ENCODE assay signal across 25 cellular contexts in genomic region chr22:20651286-20651685, GRCh38.
DNase-seq lines count a peak whose midpoint lies in the region; ATAC-seq, FAIRE-seq and TF ChIP-seq lines count a peak whose summit lies in the region.
"Had no signal": no experiment of that assay in that cellular context is flagged by ENCODE, and none has a peak within 500 bp of the region (broad histone marks: within the 10 kb centered on the region; RNA-seq: fewer than 3 reads in every experiment).

No MANE protein-coding gene starts in this region.

- no peak overlapping the region for H3K4me3 Mint-ChIP-seq in activated CD8-positive, alpha-beta memory T cell treated with anti-CD3 and anti-CD28 coated beads, Interleukin-2, amount 10 ng/mL, durations not matched to agents 7 days and 5 days
- no peak overlapping the region for H3K4me3 Mint-ChIP-seq in type B pancreatic cell
- H3K4me3 Mint-ChIP-seq: CD14-positive monocyte, HFFc6 had no signal

- no peaks in the 10 kb centered on the region for H3K36me3 Mint-ChIP-seq in activated CD8-positive, alpha-beta memory T cell treated with anti-CD3 and anti-CD28 coated beads, Interleukin-2, amount 10 ng/mL, durations not matched to agents 7 days and 5 days
- H3K36me3 Mint-ChIP-seq in type B pancreatic cell, result no peaks in the 10 kb centered on the region
- H3K36me3 Mint-ChIP-seq: CD14-positive monocyte had no signal

- H3K79me2 ChIP-seq in endothelial cell of umbilical vein (ENCODE audit: control insufficient read depth, insufficient read depth, low read length), result no peaks in the 10 kb centered on the region

- no peak overlapping the region for H2AFZ ChIP-seq in endothelial cell of umbilical vein (ENCODE audit: low read depth, low read length)

- H3K27ac Mint-ChIP-seq in activated CD8-positive, alpha-beta memory T cell treated with anti-CD3 and anti-CD28 coated beads, Interleukin-2, amount 10 ng/mL, durations not matched to agents 7 days and 5 days, result no peak overlapping the region
- H3K27ac Mint-ChIP-seq in type B pancreatic cell, result no peak overlapping the region
- H3K27ac Mint-ChIP-seq: CD14-positive monocyte, HFFc6 had no signal

- POLR2A ChIA-PET in endothelial cell of umbilical vein (lab: Charles Lee), result interaction anchor here (0.7 kb wide), 1 partner anchor 52 kb away, joined by 4 read pairs; no protein-coding TSS in a partner anchor

- H3K4me1 Mint-ChIP-seq in activated CD8-positive, alpha-beta memory T cell treated with anti-CD3 and anti-CD28 coated beads, Interleukin-2, amount 10 ng/mL, durations not matched to agents 7 days and 5 days, result no peaks in the 10 kb centered on the region
- no peaks in the 10 kb centered on the region for H3K4me1 Mint-ChIP-seq in type B pancreatic cell (ENCODE audit: unreplicated experiment)
- H3K4me1 Mint-ChIP-seq: CD14-positive monocyte had no signal

- H3K27me3 Mint-ChIP-seq in activated CD8-positive, alpha-beta memory T cell treated with anti-CD3 and anti-CD28 coated beads, Interleukin-2, amount 10 ng/mL, durations not matched to agents 7 days and 5 days, result no peaks in the 10 kb centered on the region
- H3K27me3 Mint-ChIP-seq in type B pancreatic cell, result no peaks in the 10 kb centered on the region

- no peak for FAIRE-seq in endothelial cell of umbilical vein (lab: Jason Lieb, UNC)
- FAIRE-seq: H54, HepG2, K562 had no signal

- H3K4me2 ChIP-seq in endothelial cell of umbilical vein (ENCODE audit: insufficient read depth, low read length), result peak overlapping the region; percentile 45

- dilution Hi-C loops in endothelial cell of umbilical vein (cut with MboI; ENCODE audit: extremely low pct_ligation_motif_present, low sequenced_read_pairs), result no loop called here

- H3K27ac ChIP-seq in endothelial cell of umbilical vein (ENCODE audit: insufficient read depth, low read depth, low read length) (no peak overlapping the region), body of pancreas (no peak overlapping the region)

- no peaks in the 10 kb centered on the region for H3K9me3 Mint-ChIP-seq in activated CD8-positive, alpha-beta memory T cell treated with anti-CD3 and anti-CD28 coated beads, Interleukin-2, amount 10 ng/mL, durations not matched to agents 7 days and 5 days (ENCODE audit: low read depth)
- H3K9me3 Mint-ChIP-seq in type B pancreatic cell, result no peaks in the 10 kb centered on the region
- H3K9me3 Mint-ChIP-seq: HFFc6 had no signal

- CTCF ChIA-PET in activated CD8-positive, alpha-beta memory T cell treated with anti-CD3 and anti-CD28 coated beads, Interleukin-2, amount 10 ng/mL, durations not matched to agents 7 days and 5 days (lab: Charles Lee), result interaction anchor here (0.7 kb wide), 1 partner anchor 180 kb away, joined by 4 read pairs; no protein-coding TSS in a partner anchor
- CTCF ChIA-PET in endothelial cell of umbilical vein (lab: Charles Lee), result interaction anchor here (0.9 kb wide), 1 partner anchor 10 kb away, joined by 3 read pairs; no protein-coding TSS in a partner anchor

- no TSS peak for BruUV-seq in endothelial cell of umbilical vein (replicated peaks; lab: Mats Ljungman, UMichigan)

- TF ChIP-seq POLR2A in endothelial cell of umbilical vein (IDR thresholded peaks at IDR 0.05; ENCODE audit: low read depth, low read length) (no peak), body of pancreas (IDR thresholded peaks at IDR 0.05) (no peak)

- H3K27me3 ChIP-seq in endothelial cell of umbilical vein (ENCODE audit: control insufficient read depth in 2 of 2, insufficient read depth in 2 of 2, low read length in 2 of 2) (no peaks in the 10 kb centered on the region), body of pancreas (no peaks in the 10 kb centered on the region)
- H3K27me3 ChIP-seq: MG63 had no signal

- no peak for ATAC-seq in activated CD8-positive, alpha-beta memory T cell treated with anti-CD3 and anti-CD28 coated beads, Interleukin-2, amount 10 ng/mL, durations not matched to agents 7 days and 5 days
- ATAC-seq in body of pancreas, result no peak
- no peak for ATAC-seq in omental fat pad (ENCODE audit: low FRiP score)
- ATAC-seq: HepG2, PC-3 had no signal

- no peaks in the 10 kb centered on the region for H4K20me1 ChIP-seq in endothelial cell of umbilical vein (replicated peaks; ENCODE audit: control insufficient read depth, extremely low read depth, insufficient read depth, low read length)

- H3K36me3 ChIP-seq in endothelial cell of umbilical vein (ENCODE audit: control insufficient read depth in 2 of 2, extremely low read depth in 1 of 2, insufficient read depth in 2 of 2, low read length in 2 of 2), result no peaks in the 10 kb centered on the region
- no peaks in the 10 kb centered on the region for H3K36me3 ChIP-seq in body of pancreas (replicated peaks in 1 of 2; ENCODE audit: insufficient read depth in 1 of 2, low read depth in 2 of 2)
- H3K36me3 ChIP-seq: MG63 had no signal

- DNase-seq in activated CD8-positive, alpha-beta memory T cell treated with anti-CD3 and anti-CD28 coated beads for 24 hours, result peak; percentile 7
- no peak for DNase-seq in activated CD8-positive, alpha-beta memory T cell treated with anti-CD3 and anti-CD28 coated beads, Interleukin-2, amount 10 ng/mL, durations not matched to agents 7 days and 5 days
- DNase-seq in endothelial cell of umbilical vein (ENCODE audit: low read depth, low spot score) (no peak), mucosa of gallbladder (ENCODE audit: low spot score) (peak; percentile 0), type B pancreatic cell (ENCODE audit: extremely low spot score, unreplicated experiment) (peak; percentile 13), body of pancreas (no peak), omental fat pad (ENCODE audit: low spot score) (no peak), NCI-H2227 treated with DMSO at 0.1 percent for 48 hours (lab: John Stamatoyannopoulos, UW) (no peak)
- DNase-seq: 8988T, DMS53, GDM1, MG63, NCI-H1417, NCI-H1694 treated with DMSO at 0.1 percent for 48 hours, NCI-H2081 treated with DMSO at 0.1 percent for 48 hours, NCI-H2171 treated with DMSO at 0.1 percent for 48 hours, NCI-H446 treated with DMSO at 0.1 percent for 48 hours, NCI-H526 treated with DMSO at 0.1 percent for 48 hours, PC-3, Right ventricle myocardium superior had no signal

- H3K4me1 ChIP-seq in endothelial cell of umbilical vein (ENCODE audit: control insufficient read depth, extremely low read depth, insufficient read depth, low read length) (peaks cover 9% of the 10 kb centered on the region), body of pancreas (no peaks in the 10 kb centered on the region)

- WGBS in body of pancreas, 2 donors, result 88 to 96% methylated on average over 2 of the region's 2 CpGs

- TF ChIP-seq CTCF in endothelial cell of umbilical vein (IDR thresholded peaks at IDR 0.05; ENCODE audit: extremely low read depth in 1 of 2, insufficient read depth in 1 of 2, low read depth in 1 of 2, low read length in 2 of 2) (no peak), type B pancreatic cell (conservative IDR thresholded peaks at IDR 0.05) (no peak), body of pancreas (IDR thresholded peaks at IDR 0.05) (no peak), omental fat pad (IDR thresholded peaks at IDR 0.05) (no peak)

- intact Hi-C loops in endothelial cell of umbilical vein (cut with micrococcal nuclease), result no loop called here
- intact Hi-C loops in body of pancreas (cut with DNase I), result no loop called here

- no peaks in the 10 kb centered on the region for H3K9me1 ChIP-seq in endothelial cell of umbilical vein (replicated peaks; ENCODE audit: control insufficient read depth, extremely low read depth, insufficient read depth, low read length)

- no peaks in the 10 kb centered on the region for H3K9me3 ChIP-seq in endothelial cell of umbilical vein (replicated peaks; ENCODE audit: control insufficient read depth, insufficient read depth, low read length)
- no peaks in the 10 kb centered on the region for H3K9me3 ChIP-seq in body of pancreas
- H3K9me3 ChIP-seq: MG63 had no signal

- H3K4me3 ChIP-seq in endothelial cell of umbilical vein (replicated peaks in 1 of 3; ENCODE audit: insufficient read depth in 1 of 3, low read depth in 1 of 3, low read length in 3 of 3) (no peak overlapping the region), body of pancreas (no peak overlapping the region)
- H3K4me3 ChIP-seq: K562, MG63 had no signal

- no peak overlapping the region for H3K9ac ChIP-seq in endothelial cell of umbilical vein (replicated peaks; ENCODE audit: extremely low read depth, insufficient read depth, low read length)

TF ChIP-seq in endothelial cell of umbilical vein, 7 proteins besides CTCF, POLR2A, EP300 and RAD21:
- no peak for TF ChIP-seq MAX (IDR thresholded peaks at IDR 0.05; ENCODE audit: insufficient read depth, insufficient read length)
- no peak for TF ChIP-seq POLR2AphosphoS5 (IDR thresholded peaks at IDR 0.05; ENCODE audit: insufficient read depth, low read depth, low read length)
- no peak for TF ChIP-seq EZH2 (IDR thresholded peaks at IDR 0.05; ENCODE audit: borderline replicate concordance, low read depth, low read length, severe bottlenecking)
- no peak for TF ChIP-seq FOS (IDR thresholded peaks at IDR 0.05; ENCODE audit: borderline replicate concordance, insufficient read depth, low read length)
TF ChIP-seq in endothelial cell of umbilical vein: peak in this region for 0.

Comparison
In these comparisons a context has a peak if more than half of its experiments do, and no peak if none do; other contexts are left out.
1. DNase-seq: peak in activated CD8-positive, alpha-beta memory T cell treated with anti-CD3 and anti-CD28 coated beads for 24 hours (single experiment), mucosa of gallbladder (single experiment) and type B pancreatic cell (single experiment); none in activated CD8-positive, alpha-beta memory T cell treated with anti-CD3 and anti-CD28 coated beads, Interleukin-2, amount 10 ng/mL, durations not matched to agents 7 days and 5 days (single experiment), endothelial cell of umbilical vein (single experiment), body of pancreas (0 of 4), omental fat pad (single experiment) and NCI-H2227 treated with DMSO at 0.1 percent for 48 hours (single experiment).